In genomic region chr5:171270136-171270535, GRCh38 we compare ENCODE assay signal across 1 cellular context.
TF ChIP-seq lines count a peak whose summit lies in the region.

No MANE protein-coding gene starts in this region.

TF ChIP-seq in IMR-90, 13 proteins besides CTCF, POLR2A, EP300 and RAD21:
- TF ChIP-seq BHLHE40 (IDR thresholded peaks at IDR 0.05; ENCODE audit: low read depth, low read length) (no peak), CEBPB (IDR thresholded peaks at IDR 0.05; ENCODE audit: low read depth, low read length) (peak; percentile 73), CHD1 (IDR thresholded peaks at IDR 0.05; ENCODE audit: low read depth, low read length) (no peak)
